In genomic region chr9:99660191-99660636, GRCh38 we compare ENCODE assay signal across 9 cellular contexts.
DNase-seq lines count a peak whose midpoint lies in the region; ATAC-seq and TF ChIP-seq lines count a peak whose summit lies in the region.
"Had no signal": no experiment of that assay in that cellular context is flagged by ENCODE, and none has a peak within 500 bp of the region (broad histone marks: within the 10 kb centered on the region; RNA-seq: fewer than 3 reads in every experiment).

No MANE protein-coding gene starts in this region.

- no peaks in the 10 kb centered on the region for H3K9me3 Mint-ChIP-seq in activated naive CD8-positive, alpha-beta T cell treated with anti-CD3 and anti-CD28 coated beads, Interleukin-2, amount 50 U/mL, for 24 hours
- no peaks in the 10 kb centered on the region for H3K9me3 Mint-ChIP-seq in activated naive CD8-positive, alpha-beta T cell treated with anti-CD3 and anti-CD28 coated beads for 36 hours

- no peaks in the 10 kb centered on the region for H3K36me3 Mint-ChIP-seq in activated naive CD8-positive, alpha-beta T cell treated with anti-CD3 and anti-CD28 coated beads, Interleukin-2, amount 50 U/mL, for 24 hours (ENCODE audit: low read depth)
- H3K36me3 Mint-ChIP-seq in activated naive CD8-positive, alpha-beta T cell treated with anti-CD3 and anti-CD28 coated beads for 36 hours: no peaks in the 10 kb centered on the region

- no peaks in the 10 kb centered on the region for H3K9me3 ChIP-seq in thoracic aorta
- H3K9me3 ChIP-seq in esophagus squamous epithelium: no peaks in the 10 kb centered on the region

- no peak overlapping the region for H3K4me3 ChIP-seq in thoracic aorta
- H3K4me3 ChIP-seq in esophagus squamous epithelium: no peak overlapping the region

- H3K4me1 Mint-ChIP-seq in activated naive CD8-positive, alpha-beta T cell treated with anti-CD3 and anti-CD28 coated beads, Interleukin-2, amount 50 U/mL, for 24 hours: peaks cover 2% of the 10 kb centered on the region
- H3K4me1 Mint-ChIP-seq in activated naive CD8-positive, alpha-beta T cell treated with anti-CD3 and anti-CD28 coated beads for 36 hours: peaks cover 2% of the 10 kb centered on the region

- H3K27me3 Mint-ChIP-seq in activated naive CD8-positive, alpha-beta T cell treated with anti-CD3 and anti-CD28 coated beads, Interleukin-2, amount 50 U/mL, for 24 hours: peaks cover 4% of the 10 kb centered on the region
- peaks cover 8% of the 10 kb centered on the region for H3K27me3 Mint-ChIP-seq in activated naive CD8-positive, alpha-beta T cell treated with anti-CD3 and anti-CD28 coated beads for 36 hours

- no peak overlapping the region for H3K4me3 Mint-ChIP-seq in activated naive CD8-positive, alpha-beta T cell treated with anti-CD3 and anti-CD28 coated beads, Interleukin-2, amount 50 U/mL, for 24 hours
- no peak overlapping the region for H3K4me3 Mint-ChIP-seq in activated naive CD8-positive, alpha-beta T cell treated with anti-CD3 and anti-CD28 coated beads for 36 hours

- H3K36me3 ChIP-seq in thoracic aorta (no peaks in the 10 kb centered on the region), esophagus squamous epithelium (no peaks in the 10 kb centered on the region)

- DNase-seq in activated naive CD8-positive, alpha-beta T cell treated with anti-CD3 and anti-CD28 coated beads, Interleukin-2, amount 50 U/mL, for 24 hours: peak; percentile 3
- DNase-seq in activated naive CD8-positive, alpha-beta T cell treated with anti-CD3 and anti-CD28 coated beads for 36 hours: no peak
- peak; percentile 1 for DNase-seq in SKM-1 (lab: John Stamatoyannopoulos, UW; ENCODE audit: unreplicated experiment)
- no peak for DNase-seq in thoracic aorta (ENCODE audit: low spot score)
- no peak for DNase-seq in RKO (ENCODE audit: low spot score)
- no peak for DNase-seq in esophagus squamous epithelium (lab: John Stamatoyannopoulos, UW)
- DNase-seq: IMR-90 had no signal

- WGBS in esophagus squamous epithelium, 2 donors: 63 to 65% methylated on average over 4 of the region's 4 CpGs

- intact Hi-C loops in esophagus squamous epithelium (cut with DNase I): no loop called here

- no peak for TF ChIP-seq CTCF in thoracic aorta (IDR thresholded peaks at IDR 0.05)
- no peak for TF ChIP-seq CTCF in esophagus squamous epithelium (IDR thresholded peaks at IDR 0.05)

- H3K27ac ChIP-seq in thoracic aorta: no peak overlapping the region
- H3K27ac ChIP-seq in esophagus squamous epithelium: no peak overlapping the region

- TF ChIP-seq POLR2A in esophagus squamous epithelium (IDR thresholded peaks at IDR 0.05): no peak

- no peaks in the 10 kb centered on the region for H3K4me1 ChIP-seq in thoracic aorta (ENCODE audit: control insufficient read depth in 1 of 2, low read depth in 2 of 2)
- no peaks in the 10 kb centered on the region for H3K4me1 ChIP-seq in esophagus squamous epithelium

- ATAC-seq in activated naive CD8-positive, alpha-beta T cell treated with anti-CD3 and anti-CD28 coated beads, Interleukin-2, amount 50 U/mL, for 24 hours: peak; percentile 68
- peak; percentile 83 for ATAC-seq in HG02981 (IDR thresholded peaks at IDR 0.05; ENCODE audit: unreplicated experiment)
- ATAC-seq in thoracic aorta (ENCODE audit: insufficient number of reproducible peaks, low FRiP score, low read depth): peak; percentile 50
- ATAC-seq in SK-N-SH treated with all-trans-retinoic acid at 6 μM for 48 hours: no peak

- H3K27me3 ChIP-seq in thoracic aorta (replicated peaks; ENCODE audit: insufficient read depth): no peaks in the 10 kb centered on the region
- H3K27me3 ChIP-seq in esophagus squamous epithelium: no peaks in the 10 kb centered on the region

- H3K27ac Mint-ChIP-seq in activated naive CD8-positive, alpha-beta T cell treated with anti-CD3 and anti-CD28 coated beads, Interleukin-2, amount 50 U/mL, for 24 hours: peak overlapping the region; percentile 38
- H3K27ac Mint-ChIP-seq in activated naive CD8-positive, alpha-beta T cell treated with anti-CD3 and anti-CD28 coated beads for 36 hours: no peak overlapping the region

TF ChIP-seq in SK-N-SH treated with all-trans-retinoic acid at 6 μM for 48 hours, 23 proteins besides CTCF, POLR2A, EP300 and RAD21 (continues in another document):
- TF ChIP-seq TOX (CRISPR knock-in tag; IDR thresholded peaks at IDR 0.05; ENCODE audit: borderline replicate concordance) (no peak), ESRRG (CRISPR knock-in tag; IDR thresholded peaks at IDR 0.05) (no peak), CREB5 (CRISPR knock-in tag; IDR thresholded peaks at IDR 0.05; ENCODE audit: low read depth) (no peak), TSHZ2 (CRISPR knock-in tag; IDR thresholded peaks at IDR 0.05) (no peak), ZFP30 (CRISPR knock-in tag; IDR thresholded peaks at IDR 0.05) (no peak), BACH2 (CRISPR knock-in tag; IDR thresholded peaks at IDR 0.05; ENCODE audit: borderline replicate concordance) (no peak), OSR1 (CRISPR knock-in tag; IDR thresholded peaks at IDR 0.05) (no peak), CSRNP3 (CRISPR knock-in tag; IDR thresholded peaks at IDR 0.05) (no peak), PATZ1 (CRISPR knock-in tag; IDR thresholded peaks at IDR 0.05; ENCODE audit: borderline replicate concordance) (no peak), RARB (CRISPR knock-in tag; IDR thresholded peaks at IDR 0.05) (no peak), ZC3H10 (CRISPR knock-in tag; IDR thresholded peaks at IDR 0.05) (no peak), ZNF70 (CRISPR knock-in tag; IDR thresholded peaks at IDR 0.05) (no peak), ZNF8 (CRISPR knock-in tag; IDR thresholded peaks at IDR 0.05) (no peak)

Comparison
In these comparisons a context has a peak if more than half of its experiments do, and no peak if none do; other contexts are left out.
1. DNase-seq: peak in activated naive CD8-positive, alpha-beta T cell treated with anti-CD3 and anti-CD28 coated beads, Interleukin-2, amount 50 U/mL, for 24 hours (single experiment) and SKM-1 (single experiment); none in activated naive CD8-positive, alpha-beta T cell treated with anti-CD3 and anti-CD28 coated beads for 36 hours (single experiment), thoracic aorta (single experiment), RKO (single experiment) and esophagus squamous epithelium (single experiment).